In the genomic region with DNA sequence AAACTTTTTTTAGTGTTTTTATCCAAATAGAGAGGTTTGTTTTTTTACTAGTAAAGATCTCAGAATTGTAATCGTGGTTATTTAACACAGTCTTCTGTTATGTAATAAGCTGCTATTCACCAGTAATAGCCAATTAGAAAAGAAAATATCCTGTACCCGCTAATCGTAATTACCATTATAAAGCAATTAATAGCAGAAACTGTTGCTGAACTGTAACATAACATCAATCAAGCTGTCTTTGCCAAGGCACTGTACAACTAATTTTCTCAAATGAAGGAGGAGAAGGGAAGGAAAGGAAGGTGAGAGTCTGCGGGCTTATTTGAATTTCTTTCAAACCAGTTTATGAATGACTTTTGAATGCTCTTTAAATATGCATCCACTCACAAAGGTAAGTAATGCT, we compare ENCODE assay signal across 17 cellular contexts. TPM values are rescaled to one million over a fixed set of nuclear protein-coding genes. Genes with fewer than 3 reads are reported as not detected.
DNase-seq lines count a peak whose midpoint lies in the region; ATAC-seq and TF ChIP-seq lines count a peak whose summit lies in the region.
"Had no signal": no experiment of that assay in that cellular context is flagged by ENCODE, and none has a peak within 500 bp of the region (broad histone marks: within the 10 kb centered on the region; RNA-seq: fewer than 3 reads in every experiment).

No MANE protein-coding gene starts in this region.

- H3K27me3 ChIP-seq in HUES6 (ENCODE audit: control insufficient read depth, insufficient read depth, low read length) (no peaks in the 10 kb centered on the region), aorta (ENCODE audit: control insufficient read depth in 1 of 2, insufficient read depth in 2 of 2, low read length in 1 of 2) (no peaks in the 10 kb centered on the region)
- H3K27me3 ChIP-seq: BLaER1 had no signal

- TF ChIP-seq CTCF in nephron (IDR thresholded peaks at IDR 0.05; ENCODE audit: unreplicated experiment in 3 of 3) = no peak

- no peaks in the 10 kb centered on the region for H3K9me3 Mint-ChIP-seq in nephron
- H3K9me3 Mint-ChIP-seq: CD4-positive, CD25-positive, alpha-beta regulatory T cell; CD8-positive, alpha-beta T cell had no signal

- H3K9me3 ChIP-seq in HUES6 (ENCODE audit: control insufficient read depth, insufficient read depth, low read depth, low read length) (no peaks in the 10 kb centered on the region), aorta (ENCODE audit: control insufficient read depth, low read length) (no peaks in the 10 kb centered on the region)

- 69 to 72% methylated on average over 4 of the region's 4 CpGs for WGBS in aorta, 2 donors

- H3K27ac Mint-ChIP-seq in nephron = peak overlapping the region in 2 of 3 experiments; percentile 62 to 81
- H3K27ac Mint-ChIP-seq: B cell; CD4-positive, CD25-positive, alpha-beta regulatory T cell; CD8-positive, alpha-beta T cell had no signal

- no peak for ATAC-seq in aorta (ENCODE audit: low FRiP score)
- ATAC-seq: CD8-positive, alpha-beta T cell; GM12878 had no signal

- no peaks in the 10 kb centered on the region for H3K27me3 Mint-ChIP-seq in nephron (ENCODE audit: low read depth)
- H3K27me3 Mint-ChIP-seq: B cell; CD4-positive, CD25-positive, alpha-beta regulatory T cell had no signal

- intact Hi-C loops in aorta (cut with DNase I) = no loop called here

- H3K9ac ChIP-seq in HUES6 (ENCODE audit: low read length) = no peak overlapping the region
- H3K9ac ChIP-seq: BLaER1 had no signal

- H3K36me3 Mint-ChIP-seq in nephron (ENCODE audit: low read depth) = peaks cover 9% of the 10 kb centered on the region

- H3K4me3 Mint-ChIP-seq in nephron = no peak overlapping the region
- H3K4me3 Mint-ChIP-seq: B cell; CD4-positive, CD25-positive, alpha-beta regulatory T cell; CD8-positive, alpha-beta T cell had no signal

- H3K4me3 ChIP-seq in HUES6 (ENCODE audit: low read depth, low read length) = no peak overlapping the region
- no peak overlapping the region for H3K4me3 ChIP-seq in aorta (ENCODE audit: low read length in 2 of 2)
- H3K4me3 ChIP-seq: BLaER1, GM12878 had no signal

- DNase-seq in NCI-H1417 treated with DMSO at 0.1 percent for 48 hours (lab: John Stamatoyannopoulos, UW) = peak; percentile 11
- no peak for DNase-seq in 8988T
- DNase-seq in aorta = no peak
- no peak for DNase-seq in GOT3 (lab: John Stamatoyannopoulos, UW)
- DNase-seq: CD4-positive, CD25-positive, alpha-beta regulatory T cell; CD8-positive, alpha-beta T cell; DMS 273 treated with DMSO at 0.1 percent for 48 hours; DMS79; EL; GDM1; HCEC 1CT had no signal

- no peaks in the 10 kb centered on the region for H3K36me3 ChIP-seq in HUES6 (ENCODE audit: control insufficient read depth, insufficient read depth, low read length)
- no peaks in the 10 kb centered on the region for H3K36me3 ChIP-seq in aorta (ENCODE audit: control insufficient read depth in 1 of 2, insufficient read depth in 2 of 2, low read length in 1 of 2)

- H3K27ac ChIP-seq in HUES6 (ENCODE audit: low read depth, low read length) (0 out of 2 replicates have a peak overlapping the region, but pooled peaks have one; percentile 34), aorta (ENCODE audit: low read depth in 1 of 2, low read length in 2 of 2) (no peak overlapping the region)
- H3K27ac ChIP-seq: BLaER1, C4-2B had no signal

- H3K4me1 ChIP-seq in HUES6 (ENCODE audit: control insufficient read depth, insufficient read depth, low read length) (peaks cover 20% of the 10 kb centered on the region), aorta (ENCODE audit: control insufficient read depth in 1 of 2, insufficient read depth in 2 of 2, low read length in 2 of 2) (peaks cover 0 to 2% of the 10 kb centered on the region in 2 donors)
- H3K4me1 ChIP-seq: BLaER1 had no signal

- H3K4me1 Mint-ChIP-seq in nephron = peaks cover 11% of the 10 kb centered on the region

RNA-seq across cellular contexts. Expression of gene ZNF277, which starts 9.3 kb away (rescaled TPM):
- 10 to 100 TPM; 20.3 to 21.6 TPM for total RNA-seq in aorta
- 10 to 100 TPM; 17.8 to 41.6 TPM for polyA plus RNA-seq in aorta

RNA-seq across cellular contexts. Expression of gene DOCK4, which starts 9.6 kb away (rescaled TPM):
- 10 to 100 TPM; 34.2 to 94.3 TPM for total RNA-seq in aorta
- polyA plus RNA-seq in aorta = 1 to 10 TPM; 2.9 to 5.8 TPM
- polyA plus RNA-seq: CD4-positive, CD25-positive, alpha-beta regulatory T cell had no signal
